ENCODE assay signal across 8 cellular contexts in the genomic region with DNA sequence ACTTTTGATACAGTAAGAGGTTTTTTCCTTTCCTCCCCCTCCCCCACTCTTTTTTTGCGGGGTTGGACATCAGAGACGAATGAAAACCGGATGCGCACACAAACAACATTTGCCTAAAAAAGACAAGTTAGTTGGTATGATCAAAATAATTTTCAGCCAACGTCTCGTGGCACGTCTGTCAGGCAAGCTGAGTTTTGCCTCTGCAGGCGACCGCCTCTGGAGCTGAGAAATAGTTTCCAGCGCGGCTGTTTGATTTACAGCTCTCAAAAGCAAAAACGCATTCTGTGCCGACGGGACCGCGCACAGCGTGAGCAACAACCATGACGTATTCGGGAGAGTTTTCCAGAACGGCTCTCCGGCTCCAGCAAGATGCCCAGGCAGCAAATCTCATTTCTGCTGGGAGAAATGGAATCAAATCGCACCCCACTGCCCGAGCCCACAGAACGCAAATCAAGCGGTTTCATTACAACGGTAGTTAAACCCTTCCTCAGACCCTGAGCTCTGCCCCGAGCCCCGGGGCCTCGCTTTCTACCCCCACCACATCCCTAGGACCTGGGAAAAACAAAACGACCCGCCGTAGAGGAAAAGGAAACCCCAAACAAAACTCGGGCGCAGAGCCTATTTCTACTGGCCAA. TPM values are rescaled to one million over a fixed set of nuclear protein-coding genes. Genes with fewer than 3 reads are reported as not detected.
DNase-seq lines count a peak whose midpoint lies in the region; ATAC-seq and TF ChIP-seq lines count a peak whose summit lies in the region.

No MANE protein-coding gene starts in this region.

- intact Hi-C loops in mucosa of descending colon (cut with DNase I, micrococcal nuclease), result loop anchor here in 1 of 2 donors (5.0 kb wide), 1 partner anchor 375 kb away; no protein-coding TSS in a partner anchor

- peak; percentile 1 for ATAC-seq in HG02642 (IDR thresholded peaks at IDR 0.05; ENCODE audit: poor library complexity, unreplicated experiment)
- peak; percentile 23 for ATAC-seq in mucosa of descending colon

- no peak for TF ChIP-seq CTCF in epithelial cell of proximal tubule (conservative IDR thresholded peaks at IDR 0.05; ENCODE audit: low read depth, low read length)
- TF ChIP-seq CTCF in mucosa of descending colon (IDR thresholded peaks at IDR 0.05), result no peak

- H3K9me3 ChIP-seq in mucosa of descending colon, result no peaks in the 10 kb centered on the region

- DNase-seq in NCI-H2171 (lab: John Stamatoyannopoulos, UW) (peak; percentile 60), epithelial cell of proximal tubule (ENCODE audit: low read depth) (no peak), mucosa of descending colon (peak; percentile 71 to 76 (median 76)), GM19238 (ENCODE audit: insufficient read length, low spot score) (no peak)
- peak; percentile 50 to 72 for DNase-seq in activated CD8-positive, alpha-beta memory T cell treated with anti-CD3 and anti-CD28 coated beads for 4 hours (ENCODE audit: low read depth in 2 of 2)
- peak; percentile 77 for DNase-seq in stimulated activated CD8-positive, alpha-beta memory T cell treated with anti-CD3 and anti-CD28 coated beads, Interleukin-4, amount 100 ng/mL, for 48 hours

- H3K36me3 ChIP-seq in mucosa of descending colon (ENCODE audit: low read depth), result no peaks in the 10 kb centered on the region

- H3K4me3 ChIP-seq in GM08714 (ENCODE audit: low read length) (peak overlapping the region; percentile 66), epithelial cell of proximal tubule (ENCODE audit: low read depth, low read length) (peak overlapping the region; percentile 84), mucosa of descending colon (peak overlapping the region; percentile 53)

- peaks cover 14% of the 10 kb centered on the region for H3K4me1 ChIP-seq in mucosa of descending colon (ENCODE audit: low read depth)

RNA-seq across cellular contexts. Expression of a gene that starts 14.2 kb away (rescaled TPM):
- total RNA-seq in epithelial cell of proximal tubule (509 and 520 TPM in 2 replicates), mucosa of descending colon (100 to 1,000 TPM; 610 to 985 (median 822) TPM)

RNA-seq across cellular contexts. Expression of a gene that starts 50.9 kb away (rescaled TPM):
- total RNA-seq in epithelial cell of proximal tubule (8.5 and 16.5 TPM in 2 replicates), mucosa of descending colon (10 to 100 TPM; 23.0 to 31.5 (median 26.1) TPM)

Comparison
In these comparisons a context has a peak if more than half of its experiments do, and no peak if none do; other contexts are left out.
1. DNase-seq: peak in NCI-H2171 (single experiment), activated CD8-positive, alpha-beta memory T cell treated with anti-CD3 and anti-CD28 coated beads for 4 hours (2 of 2), mucosa of descending colon (3 of 3) and stimulated activated CD8-positive, alpha-beta memory T cell treated with anti-CD3 and anti-CD28 coated beads, Interleukin-4, amount 100 ng/mL, for 48 hours (single experiment); none in epithelial cell of proximal tubule (single experiment) and GM19238 (single experiment).
2. Peak in every context shown above with its lines, with median percentiles within 50 percentile points of each other: H3K4me3 ChIP-seq.